5 cellular contexts compared by ENCODE assay signal in the genomic region with DNA sequence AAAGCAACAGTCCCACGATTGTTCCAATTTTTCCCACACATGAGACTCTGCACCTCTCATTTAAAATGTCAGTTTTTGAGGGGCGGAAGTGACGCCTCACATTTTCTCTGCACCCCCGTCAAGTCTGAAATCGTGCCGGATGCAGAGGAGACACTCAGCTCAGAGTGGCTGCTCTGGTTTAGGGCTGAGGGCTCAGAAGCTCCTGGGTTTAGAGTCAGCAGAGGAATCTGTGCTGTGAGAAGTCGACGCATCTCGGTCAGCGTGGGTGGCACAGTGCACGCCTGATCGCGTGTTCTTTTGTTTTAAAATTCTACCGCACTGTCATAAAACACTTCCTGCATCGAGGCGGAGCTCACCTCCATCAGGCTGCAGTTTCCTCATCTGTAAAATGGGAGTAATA.
"Had no signal": no experiment of that assay in that cellular context is flagged by ENCODE, and none has a peak within 500 bp of the region (broad histone marks: within the 10 kb centered on the region; RNA-seq: fewer than 3 reads in every experiment).

No MANE protein-coding gene starts in this region.

- H3K4me2 ChIP-seq: GM23338 had no signal

- H2AFZ ChIP-seq: GM23338 had no signal

- H3K4me3 ChIP-seq: GM23338, K562 had no signal

- ATAC-seq: GM23338, K562 had no signal

- DNase-seq: H9, HCEC 1CT, IMR-90 had no signal
